ENCODE assay signal across 8 cellular contexts in genomic region chr7:964401-965231, GRCh38. TPM values are rescaled to one million over a fixed set of nuclear protein-coding genes. Genes with fewer than 3 reads are reported as not detected.
DNase-seq lines count a peak whose midpoint lies in the region; ATAC-seq and TF ChIP-seq lines count a peak whose summit lies in the region.

No MANE protein-coding gene starts in this region.

- WGBS in right lobe of liver (ENCODE audit: insufficient coverage, low coverage, low lambda C conversion rate, missing lambda C conversion rate), result 24% methylated on average over 19 of the region's 27 CpGs

- H3K9me3 Mint-ChIP-seq in IgD-negative memory B cell, result no peaks in the 10 kb centered on the region

- ATAC-seq in right lobe of liver (peak; percentile 34 to 66 (median 48)), upper lobe of right lung (peak; percentile 45), HG03159 (IDR thresholded peaks at IDR 0.05; ENCODE audit: unreplicated experiment) (no peak)

- peaks cover 28% of the 10 kb centered on the region for H3K36me3 ChIP-seq in brain microvascular endothelial cell (replicated peaks)
- H3K36me3 ChIP-seq in right lobe of liver, result peaks cover 0 to 26% (median 4%) of the 10 kb centered on the region in 4 donors
- H3K36me3 ChIP-seq in upper lobe of right lung, result peaks cover 34% of the 10 kb centered on the region

- peaks cover 3% of the 10 kb centered on the region for H3K36me3 Mint-ChIP-seq in IgD-negative memory B cell

- in situ Hi-C loops in brain microvascular endothelial cell (cut with HindIII; ENCODE audit: low pct_ligation_motif_present, low sequenced_read_pairs), result no loop called here

- H3K4me1 ChIP-seq in right lobe of liver (peaks cover 0 to 4% (median 0%) of the 10 kb centered on the region in 4 donors), upper lobe of right lung (peaks cover 27% of the 10 kb centered on the region)

- peaks cover 12 to 19% (median 19%) of the 10 kb centered on the region in 3 donors for H3K4me1 Mint-ChIP-seq in IgD-negative memory B cell

- H3K27me3 Mint-ChIP-seq in IgD-negative memory B cell, result peaks cover 14% of the 10 kb centered on the region

- intact Hi-C loops in right lobe of liver (cut with DNase I) (loop anchor here in 1 of 2 donors (5.0 kb wide), 1 partner anchor 67 kb away; no protein-coding TSS in a partner anchor), upper lobe of right lung (cut with DNase I) (no loop called here)

- H3K27ac ChIP-seq in brain microvascular endothelial cell (peak overlapping the region; percentile 46), right lobe of liver (peak overlapping the region in 1 of 3 donors; percentile 8), upper lobe of right lung (peak overlapping the region; percentile 51)

- H3K9me3 ChIP-seq in right lobe of liver (no peaks in the 10 kb centered on the region), upper lobe of right lung (no peaks in the 10 kb centered on the region)

- H3K4me3 ChIP-seq in brain microvascular endothelial cell (ENCODE audit: low read depth, low read length) (no peak overlapping the region), right lobe of liver (no peak overlapping the region), upper lobe of right lung (no peak overlapping the region)

- peak; percentile 55 for TF ChIP-seq CTCF in brain microvascular endothelial cell (IDR thresholded peaks at IDR 0.05; ENCODE audit: low read depth, low read length, missing control alignments)
- no peak for TF ChIP-seq CTCF in right lobe of liver (IDR thresholded peaks at IDR 0.05)
- TF ChIP-seq CTCF in upper lobe of right lung (IDR thresholded peaks at IDR 0.05), result no peak

- H3K4me3 Mint-ChIP-seq in IgD-negative memory B cell, result peak overlapping the region in 1 of 4 donors; percentile 49

- H3K27me3 ChIP-seq in brain microvascular endothelial cell (replicated peaks) (no peaks in the 10 kb centered on the region), right lobe of liver (no peaks in the 10 kb centered on the region), upper lobe of right lung (no peaks in the 10 kb centered on the region)

- TF ChIP-seq POLR2A in right lobe of liver (IDR thresholded peaks at IDR 0.05), result no peak

- H3K27ac Mint-ChIP-seq in IgD-negative memory B cell, result peak overlapping the region; percentile 49 to 83 (median 67)

- peak; percentile 67 for DNase-seq in AG08395 (ENCODE audit: low spot score)
- peak; percentile 82 for DNase-seq in brain microvascular endothelial cell
- peak in 2 of 3 donors; percentile 24 to 58 for DNase-seq in right lobe of liver
- peak; percentile 57 for DNase-seq in upper lobe of right lung
- DNase-seq in DMS114 treated with DMSO at 0.1 percent for 48 hours (lab: John Stamatoyannopoulos, UW; ENCODE audit: unreplicated experiment), result no peak
- no peak for DNase-seq in LoVo (ENCODE audit: low spot score)

RNA-seq across cellular contexts. Expression of gene ADAP1, which starts 10.1 kb away (rescaled TPM):
- 6.4 TPM for polyA plus RNA-seq in IgD-negative memory B cell
- total RNA-seq in right lobe of liver, result 1 to 10 TPM; 1.4 to 4.2 (median 2.7) TPM
- total RNA-seq in upper lobe of right lung, result 30.7 TPM

RNA-seq across cellular contexts. Expression of gene COX19, which starts 10.7 kb away (rescaled TPM):
- polyA plus RNA-seq in IgD-negative memory B cell, result 26.7 TPM
- total RNA-seq in right lobe of liver (1 to 10 TPM; 3.2 to 6.5 (median 4.0) TPM), upper lobe of right lung (9.4 TPM)

RNA-seq across cellular contexts. Expression of gene CYP2W1, which starts 18.4 kb away (rescaled TPM):
- not detected for polyA plus RNA-seq in IgD-negative memory B cell
- total RNA-seq in right lobe of liver (not detected), upper lobe of right lung (not detected)

Comparison
In these comparisons a context has a peak if more than half of its experiments do, and no peak if none do; other contexts are left out.
1. DNase-seq: peak in AG08395 (single experiment), brain microvascular endothelial cell (single experiment), right lobe of liver (2 of 3) and upper lobe of right lung (single experiment); none in DMS114 treated with DMSO at 0.1 percent for 48 hours (single experiment) and LoVo (single experiment).